Comparison of ENCODE assay signal across 8 cellular contexts in the genomic region with DNA sequence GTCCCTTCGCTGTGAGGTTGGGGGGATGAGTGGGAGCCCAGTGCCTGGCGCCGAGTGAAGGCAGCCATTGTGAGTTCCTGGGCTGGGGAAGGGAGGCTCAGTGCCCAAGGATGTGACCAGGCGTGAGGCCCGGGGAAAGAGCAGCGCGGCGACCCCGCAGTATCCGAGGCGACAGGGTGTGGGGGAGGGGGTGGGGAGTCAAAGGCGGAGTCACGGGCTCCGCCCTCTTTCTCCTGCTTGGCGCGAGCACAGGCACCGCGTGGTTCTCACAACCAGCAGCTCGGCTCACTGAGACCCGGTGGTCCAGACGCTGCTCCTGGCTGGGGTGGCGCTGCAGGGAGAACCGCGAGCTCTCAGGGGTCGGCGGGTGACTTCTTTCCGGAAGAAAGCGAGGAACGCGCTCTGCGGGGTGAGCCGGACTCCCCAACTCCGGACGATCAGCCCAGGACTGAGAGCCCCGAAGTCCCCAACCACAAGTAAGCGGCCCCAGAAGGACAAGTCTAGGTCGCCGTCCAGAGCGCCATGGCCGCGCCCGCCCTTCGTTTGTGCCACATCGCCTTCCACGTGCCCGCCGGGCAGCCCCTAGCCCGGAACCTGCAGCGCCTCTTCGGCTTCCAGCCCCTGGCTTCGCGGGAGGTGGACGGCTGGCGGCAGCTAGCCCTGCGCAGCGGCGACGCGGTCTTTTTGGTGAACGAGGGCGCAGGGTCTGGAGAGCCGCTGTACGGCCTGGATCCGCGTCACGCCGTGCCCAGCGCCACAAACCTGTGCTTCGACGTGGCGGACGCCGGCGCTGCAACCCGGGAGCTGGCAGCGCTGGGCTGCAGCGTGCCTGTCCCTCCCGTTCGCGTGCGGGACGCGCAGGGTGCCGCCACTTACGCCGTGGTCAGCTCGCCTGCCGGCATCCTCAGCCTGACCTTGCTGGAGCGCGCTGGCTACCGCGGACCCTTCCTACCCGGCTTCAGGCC. TPM values are rescaled to one million over a fixed set of nuclear protein-coding genes. Genes with fewer than 3 reads are reported as not detected.
DNase-seq lines count a peak whose midpoint lies in the region; ATAC-seq lines count a peak whose summit lies in the region.

A gene (plus strand): TSS at position 269 of the 965 bp plus-strand sequence. CDS start 254 bp downstream, at position 523.

- no peaks in the 10 kb centered on the region for H4K20me1 ChIP-seq in BLaER1

- 4 to 8% methylated on average over 78 to 93 of the region's 93 CpGs for WGBS in esophagus, 2 donors

- H3K9me3 ChIP-seq in BLaER1 (no peaks in the 10 kb centered on the region), esophagus (ENCODE audit: control insufficient read depth in 2 of 2, insufficient read depth in 1 of 2, low read depth in 1 of 2, low read length in 1 of 2) (no peaks in the 10 kb centered on the region), mucosa of rectum (ENCODE audit: control insufficient read depth in 2 of 2, low read length in 2 of 2) (no peaks in the 10 kb centered on the region)

- H3K4me1 ChIP-seq in BLaER1 (peaks cover 52% of the 10 kb centered on the region), esophagus (ENCODE audit: control insufficient read depth in 2 of 2, insufficient read depth in 2 of 2, low read length in 1 of 2) (peaks cover 4 to 13% of the 10 kb centered on the region in 2 donors), mucosa of rectum (ENCODE audit: control insufficient read depth in 2 of 2, insufficient read depth in 2 of 2, low read length in 2 of 2) (peaks cover 20 to 32% of the 10 kb centered on the region in 2 donors)

- H3K36me3 ChIP-seq in BLaER1 (peaks cover 34% of the 10 kb centered on the region), esophagus (ENCODE audit: control insufficient read depth in 2 of 2, insufficient read depth in 2 of 2, low read length in 1 of 2) (peaks cover 0 to 9% of the 10 kb centered on the region in 2 donors), mucosa of rectum (ENCODE audit: control insufficient read depth in 2 of 2, insufficient read depth in 2 of 2, low read length in 2 of 2) (peaks cover 8 to 17% of the 10 kb centered on the region in 2 donors)

- ATAC-seq in GM19452 (IDR thresholded peaks at IDR 0.05; ENCODE audit: unreplicated experiment) = peak; percentile 56

- H3K27me3 ChIP-seq in BLaER1 = no peaks in the 10 kb centered on the region
- H3K27me3 ChIP-seq in esophagus (ENCODE audit: control insufficient read depth in 1 of 2, insufficient read depth in 2 of 2, low read length in 2 of 2) = no peaks in the 10 kb centered on the region
- H3K27me3 ChIP-seq in mucosa of rectum (ENCODE audit: control insufficient read depth in 2 of 2, insufficient read depth in 2 of 2, low read length in 2 of 2) = no peaks in the 10 kb centered on the region

- H3K4me2 ChIP-seq in BLaER1 = peak within 1 kb of the TSS; percentile 94

- DNase-seq in NCI-H526 treated with DMSO at 0.1 percent for 48 hours (lab: John Stamatoyannopoulos, UW) (peak; percentile 71), GOT3 (lab: John Stamatoyannopoulos, UW) (no peak)
- DNase-seq in activated CD8-positive, alpha-beta memory T cell treated with anti-CD3 and anti-CD28 coated beads, Interleukin-2, amount 50 U/mL, for 48 hours = peak; percentile 88
- peak; percentile 53 to 72 for DNase-seq in stimulated activated CD8-positive, alpha-beta memory T cell treated with anti-CD3 and anti-CD28 coated beads, Interleukin-7, amount 100 ng/mL, for 4 hours (ENCODE audit: low read depth in 2 of 2)

- H3K4me3 ChIP-seq in BLaER1 (peak within 1 kb of the TSS; percentile 69), esophagus (ENCODE audit: low read depth in 1 of 2, low read length in 2 of 2) (peak within 1 kb of the TSS; percentile 43 to 53), mucosa of rectum (ENCODE audit: low read length in 2 of 2) (peak within 1 kb of the TSS; percentile 75 to 81)

- H3K9ac ChIP-seq in BLaER1 (peak within 1 kb of the TSS; percentile 82), mucosa of rectum (ENCODE audit: low read depth in 1 of 2, low read length in 2 of 2) (peak within 1 kb of the TSS; percentile 63 to 73)

- H3K27ac ChIP-seq in BLaER1 = peak within 1 kb of the TSS; percentile 85
- no peak within 1 kb of the TSS for H3K27ac ChIP-seq in esophagus (ENCODE audit: low read depth in 2 of 2, low read length in 1 of 2)
- no peak within 1 kb of the TSS for H3K27ac ChIP-seq in mucosa of rectum (ENCODE audit: low read depth in 2 of 2, low read length in 2 of 2)

RNA-seq across cellular contexts. Expression of the gene that starts here (rescaled TPM):
- polyA plus RNA-seq in esophagus = 1 to 10 TPM; 2.7 to 5.2 TPM
